ENCODE assay signal across 8 cellular contexts in the genomic region with DNA sequence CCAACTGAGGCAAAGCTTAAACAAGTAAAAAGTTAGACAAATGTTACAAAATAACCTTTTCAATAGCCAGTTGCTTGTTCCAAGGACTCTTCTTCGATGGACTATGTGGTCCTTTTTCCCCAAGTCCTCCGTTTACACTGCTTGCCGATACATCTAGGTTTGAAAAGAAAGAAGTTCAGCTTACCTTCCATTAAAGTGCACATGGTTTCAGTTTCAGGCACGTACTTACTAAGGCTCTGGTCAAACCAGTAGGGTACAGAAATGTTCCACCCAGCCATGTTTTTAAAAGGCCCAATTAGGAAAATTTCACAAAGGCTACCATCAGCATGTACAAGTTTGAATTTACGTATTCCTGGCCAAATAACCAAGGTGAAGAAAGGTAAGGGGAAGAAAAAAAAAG. TPM values are rescaled to one million over a fixed set of nuclear protein-coding genes. Genes with fewer than 3 reads are reported as not detected.
DNase-seq lines count a peak whose midpoint lies in the region; ATAC-seq and TF ChIP-seq lines count a peak whose summit lies in the region.

No MANE protein-coding gene starts in this region.

- CTCF ChIA-PET in MCF 10A (lab: Yijun Ruan, JAX), result interaction anchor here (0.7 to 0.9 kb wide), 2 partner anchors 20 to 1410 kb away, joined by 3 to 4 read pairs; no protein-coding TSS in a partner anchor

- peak; percentile 56 for DNase-seq in EH (ENCODE audit: low read depth)
- peak; percentile 44 for DNase-seq in M059J (ENCODE audit: low read depth)
- peak; percentile 41 for DNase-seq in MCF 10A (ENCODE audit: unreplicated experiment)
- DNase-seq in aorta, result no peak
- no peak for DNase-seq in dedifferentiated amniotic fluid mesenchymal stem cell (ENCODE audit: extremely low spot score)

- H3K27ac ChIP-seq in mucosa of rectum (ENCODE audit: low read depth in 2 of 2, low read length in 2 of 2) (peak overlapping the region; percentile 4 to 26), aorta (ENCODE audit: low read depth in 1 of 2, low read length in 2 of 2) (no peak overlapping the region)

- peak overlapping the region; percentile 100 for H3K4me3 Mint-ChIP-seq in MCF 10A (ENCODE audit: unreplicated experiment)

- no peak for ATAC-seq in aorta (ENCODE audit: low FRiP score)
- no peak for ATAC-seq in GM21619 (IDR thresholded peaks at IDR 0.05; ENCODE audit: unreplicated experiment)
- ATAC-seq in GM19395 (IDR thresholded peaks at IDR 0.05; ENCODE audit: unreplicated experiment), result no peak

- H3K27me3 Mint-ChIP-seq in MCF 10A (ENCODE audit: insufficient read depth, unreplicated experiment), result no peaks in the 10 kb centered on the region

- peak overlapping the region; percentile 97 for H3K27ac Mint-ChIP-seq in MCF 10A (ENCODE audit: low read depth, unreplicated experiment)

- H3K36me3 ChIP-seq in mucosa of rectum (ENCODE audit: control insufficient read depth in 2 of 2, insufficient read depth in 2 of 2, low read length in 2 of 2) (peaks cover 39 to 44% of the 10 kb centered on the region in 2 donors), aorta (ENCODE audit: control insufficient read depth in 1 of 2, insufficient read depth in 2 of 2, low read length in 1 of 2) (peaks cover 3 to 4% of the 10 kb centered on the region in 2 donors)

- H3K4me1 ChIP-seq in mucosa of rectum (ENCODE audit: control insufficient read depth in 2 of 2, insufficient read depth in 2 of 2, low read length in 2 of 2) (peaks cover 28 to 35% of the 10 kb centered on the region in 2 donors), aorta (ENCODE audit: control insufficient read depth in 1 of 2, insufficient read depth in 2 of 2, low read length in 2 of 2) (peaks cover 0 to 3% of the 10 kb centered on the region in 2 donors)

- H3K9me3 ChIP-seq in mucosa of rectum (ENCODE audit: control insufficient read depth in 2 of 2, low read length in 2 of 2), result no peaks in the 10 kb centered on the region
- no peaks in the 10 kb centered on the region for H3K9me3 ChIP-seq in aorta (ENCODE audit: control insufficient read depth, low read length)

- TF ChIP-seq CTCF in MCF 10A (IDR thresholded peaks at IDR 0.05; ENCODE audit: unreplicated experiment), result no peak

- intact Hi-C loops in MCF 10A (cut with micrococcal nuclease), result loop anchor here (10.0 kb wide), 1 partner anchor 330 kb away; no protein-coding TSS in a partner anchor
- intact Hi-C loops in aorta (cut with DNase I), result no loop called here

- POLR2A ChIA-PET in MCF 10A (lab: Yijun Ruan, JAX), result interaction anchor here (0.6 to 9.1 kb wide), 19 partner anchors 9 to 867 kb away, joined by 3 to 150 read pairs (median 5); a partner anchor contains a TSS

- H3K9ac ChIP-seq in mucosa of rectum (ENCODE audit: low read depth in 1 of 2, low read length in 2 of 2), result peak overlapping the region; percentile 98 to 100

- no TSS peak for BruUV-seq in MCF 10A (replicated peaks; lab: Mats Ljungman, UMichigan)

- peaks cover 78% of the 10 kb centered on the region for H3K36me3 Mint-ChIP-seq in MCF 10A (ENCODE audit: insufficient read depth, unreplicated experiment)

- 16% methylated on average over 5 of the region's 5 CpGs for WGBS in aorta, 2 donors

- peaks cover 20% of the 10 kb centered on the region for H3K4me1 Mint-ChIP-seq in MCF 10A (ENCODE audit: insufficient read depth, unreplicated experiment)

- no peaks in the 10 kb centered on the region for H3K9me3 Mint-ChIP-seq in MCF 10A (ENCODE audit: unreplicated experiment)

- H3K27me3 ChIP-seq in mucosa of rectum (ENCODE audit: control insufficient read depth in 2 of 2, insufficient read depth in 2 of 2, low read length in 2 of 2) (no peaks in the 10 kb centered on the region), aorta (ENCODE audit: control insufficient read depth in 1 of 2, insufficient read depth in 2 of 2, low read length in 1 of 2) (peaks cover 0 to 2% of the 10 kb centered on the region in 2 donors)

- H3K4me3 ChIP-seq in mucosa of rectum (ENCODE audit: low read length in 2 of 2) (peak overlapping the region; percentile 89 to 97), aorta (ENCODE audit: low read length in 2 of 2) (peak overlapping the region in 1 of 2 donors; percentile 52)

RNA-seq across cellular contexts. Expression of a gene that starts 2.1 kb away (rescaled TPM):
- total RNA-seq in M059J (2014; rRNA removed; shearing (Covaris generic)), result 225 and 289 TPM in 2 replicates
- total RNA-seq in MCF 10A (2022), result 161 and 168 TPM in 2 replicates
- total RNA-seq in aorta, result 100 to 1,000 TPM; 133 to 134 TPM
- 100 to 1,000 TPM in 1 of 2 donors, 10 to 100 TPM in 1; 64.4 to 152 TPM for polyA plus RNA-seq in aorta

RNA-seq across cellular contexts. Expression of a gene that starts 2.9 kb away (rescaled TPM):
- 15.8 and 16.4 TPM in 2 replicates for total RNA-seq in M059J (2014; rRNA removed; shearing (Covaris generic))
- total RNA-seq in MCF 10A (2022) (11.6 and 13.8 TPM in 2 replicates), aorta (10 to 100 TPM; 24.5 to 38.2 TPM)
- polyA plus RNA-seq in aorta, result 10 to 100 TPM in 1 of 2 donors, 1 to 10 TPM in 1; 6.8 to 19.9 TPM

RNA-seq across cellular contexts. Expression of a gene that starts 8.4 kb away (rescaled TPM):
- 41.0 and 60.8 TPM in 2 replicates for total RNA-seq in M059J (2014; rRNA removed; shearing (Covaris generic))
- 35.1 and 37.1 TPM in 2 replicates for total RNA-seq in MCF 10A (2022)
- total RNA-seq in aorta, result 10 to 100 TPM; 26.8 to 27.9 TPM
- polyA plus RNA-seq in aorta, result 10 to 100 TPM; 28.5 to 37.5 TPM

RNA-seq across cellular contexts. Expression of a gene that starts 8.6 kb away (rescaled TPM):
- total RNA-seq in M059J (2014; rRNA removed; shearing (Covaris generic)), result 28.6 and 40.5 TPM in 2 replicates
- total RNA-seq in MCF 10A (2022) (29.4 and 45.8 TPM in 2 replicates), aorta (10 to 100 TPM; 36.5 to 55.4 TPM)
- 10 to 100 TPM; 29.3 to 82.5 TPM for polyA plus RNA-seq in aorta

RNA-seq across cellular contexts. Expression of a gene that starts 24.2 kb away (rescaled TPM):
- total RNA-seq in M059J (2014; rRNA removed; shearing (Covaris generic)), result 125 and 142 TPM in 2 replicates
- 33.6 and 35.1 TPM in 2 replicates for total RNA-seq in MCF 10A (2022)
- total RNA-seq in aorta, result 100 to 1,000 TPM; 256 to 262 TPM
- polyA plus RNA-seq in aorta, result 100 to 1,000 TPM; 357 to 465 TPM

Comparison
In these comparisons a context has a peak if more than half of its experiments do, and no peak if none do; other contexts are left out.
1. DNase-seq: peak in EH (single experiment), M059J (single experiment) and MCF 10A (single experiment); none in aorta (0 of 2) and dedifferentiated amniotic fluid mesenchymal stem cell (single experiment).
2. H3K27ac ChIP-seq: peak in mucosa of rectum (2 of 2); none in aorta (0 of 2).